Comparison of ENCODE assay signal across 19 cellular contexts in genomic region chr21:46375560-46376230, GRCh38.
"Had no signal": no experiment of that assay in that cellular context is flagged by ENCODE, and none has a peak within 500 bp of the region (broad histone marks: within the 10 kb centered on the region; RNA-seq: fewer than 3 reads in every experiment).

No MANE protein-coding gene starts in this region.

- H3K27ac ChIP-seq: cardiac muscle cell, left lung, pancreas, VCaP had no signal

- H3K36me3 ChIP-seq: cardiac muscle cell, pancreas had no signal

- H3K9me3 ChIP-seq: left lung, pancreas had no signal

- FAIRE-seq: keratinocyte, pancreas had no signal

- H3K4me3 Mint-ChIP-seq: activated naive CD8-positive, alpha-beta T cell; activated T-helper 1 cell treated with anti-CD3 and anti-CD28 coated beads, Interleukin-12 subunit alpha, Interleukin-12 subunit beta, Interleukin-2, Interleukin-4 antibody, amounts not matched to agents 30 ng/mL and 10 ng/mL and 1 ng/mL, durations not matched to agents 14 hours and 24 hours and 36 hours; naive B cell had no signal

- DNase-seq: activated CD4-positive, alpha-beta T cell treated with anti-CD3 and anti-CD28 coated beads, Interleukin-2, amount 50 U/mL, for 48 hours; activated gamma-delta T cell treated with Interleukin-2 at 50 U/mL for 16 hours; activated T-cell treated with anti-CD3 and anti-CD28 coated beads for 4 hours; dermis blood vessel endothelial cell; effector memory CD4-positive, alpha-beta T cell; naive B cell; stimulated activated CD4-positive, alpha-beta T cell treated with anti-CD3 and anti-CD28 coated beads, Interleukin-12 subunit alpha, Interleukin-12 subunit beta, amount 100 ng/mL, for 4 hours; stimulated activated CD4-positive, alpha-beta T cell treated with anti-CD3 and anti-CD28 coated beads, Interleukin-1b, Interleukin-23, amount 100 ng/mL, for 48 hours; stimulated activated CD8-positive, alpha-beta memory T cell treated with anti-CD3 and anti-CD28 coated beads, Interleukin-4, amount 100 ng/mL, for 48 hours; stimulated activated naive CD4-positive, alpha-beta T cell; SW 1271; T-helper 2 cell had no signal

- H3K4me3 ChIP-seq: cardiac muscle cell, left lung, pancreas had no signal

- H3K27me3 ChIP-seq: cardiac muscle cell, left lung, pancreas had no signal

- ATAC-seq: left lung, pancreas had no signal

- H3K4me1 ChIP-seq: left lung, pancreas had no signal

- H3K9me3 Mint-ChIP-seq: activated T-helper 1 cell treated with anti-CD3 and anti-CD28 coated beads, Interleukin-12 subunit alpha, Interleukin-12 subunit beta, Interleukin-2, Interleukin-4 antibody, amounts not matched to agents 30 ng/mL and 10 ng/mL and 1 ng/mL, durations not matched to agents 14 hours and 24 hours and 36 hours had no signal

- H3K27ac Mint-ChIP-seq: activated naive CD8-positive, alpha-beta T cell; activated T-helper 1 cell treated with anti-CD3 and anti-CD28 coated beads, Interleukin-12 subunit alpha, Interleukin-12 subunit beta, Interleukin-2, Interleukin-4 antibody, amounts not matched to agents 30 ng/mL and 10 ng/mL and 1 ng/mL, durations not matched to agents 14 hours and 24 hours and 36 hours had no signal

- H3K27me3 Mint-ChIP-seq: activated naive CD8-positive, alpha-beta T cell; naive B cell had no signal
